ENCODE assay signal across 18 cellular contexts in genomic region chr7:138500892-138501291, GRCh38.
"Had no signal": no experiment of that assay in that cellular context is flagged by ENCODE, and none has a peak within 500 bp of the region (broad histone marks: within the 10 kb centered on the region; RNA-seq: fewer than 3 reads in every experiment).

No MANE protein-coding gene starts in this region.

- ATAC-seq: effector memory CD8-positive, alpha-beta T cell; heart left ventricle; naive thymus-derived CD4-positive, alpha-beta T cell; sciatic nerve had no signal

- DNase-seq: cerebellar nuclear complex; effector memory CD8-positive, alpha-beta T cell; esophagus squamous epithelium; foreskin melanocyte; heart left ventricle; hippocampal formation; kidney glomerular epithelial cell; mesendoderm; naive thymus-derived CD4-positive, alpha-beta T cell; spleen; stimulated activated CD4-positive, alpha-beta T cell treated with anti-CD3 and anti-CD28 coated beads, Interleukin-15, amount 100 ng/mL, for 24 hours; stimulated activated CD4-positive, alpha-beta T cell treated with anti-CD3 and anti-CD28 coated beads, Interleukin-2, amount 100 ng/mL, for 24 hours; stimulated activated CD4-positive, alpha-beta T cell treated with anti-CD3 and anti-CD28 coated beads, Interleukin-4, amount 100 ng/mL, for 4 hours; stimulated activated naive CD4-positive, alpha-beta T cell; testis had no signal

- H3K27me3 ChIP-seq: esophagus squamous epithelium, heart left ventricle, spleen, testis, tibial nerve had no signal

- H3K9me3 ChIP-seq: esophagus squamous epithelium, testis, tibial nerve had no signal

- H3K9me3 Mint-ChIP-seq: dendritic cell treated with granulocyte-macrophage colony-stimulating factor and Interleukin-4, amounts not matched to agents 40 ng/mL and 50 ng/mL, for 4 days; effector memory CD8-positive, alpha-beta T cell had no signal

- H3K4me3 Mint-ChIP-seq: dendritic cell treated with granulocyte-macrophage colony-stimulating factor and Interleukin-4, amounts not matched to agents 40 ng/mL and 50 ng/mL, for 4 days; effector memory CD8-positive, alpha-beta T cell; naive thymus-derived CD4-positive, alpha-beta T cell had no signal

- H3K27me3 Mint-ChIP-seq: dendritic cell treated with granulocyte-macrophage colony-stimulating factor and Interleukin-4, amounts not matched to agents 40 ng/mL and 50 ng/mL, for 4 days; effector memory CD8-positive, alpha-beta T cell; naive thymus-derived CD4-positive, alpha-beta T cell had no signal

- H3K27ac Mint-ChIP-seq: dendritic cell treated with granulocyte-macrophage colony-stimulating factor and Interleukin-4, amounts not matched to agents 40 ng/mL and 50 ng/mL, for 4 days; effector memory CD8-positive, alpha-beta T cell had no signal

- H3K4me1 ChIP-seq: esophagus squamous epithelium, spleen, testis, tibial nerve had no signal

- H3K4me3 ChIP-seq: esophagus squamous epithelium, heart left ventricle, spleen, testis, tibial nerve had no signal

- H3K27ac ChIP-seq: esophagus squamous epithelium, heart left ventricle, spleen, testis, tibial nerve had no signal
